ENCODE assay signal across 1 cellular context in the genomic region with DNA sequence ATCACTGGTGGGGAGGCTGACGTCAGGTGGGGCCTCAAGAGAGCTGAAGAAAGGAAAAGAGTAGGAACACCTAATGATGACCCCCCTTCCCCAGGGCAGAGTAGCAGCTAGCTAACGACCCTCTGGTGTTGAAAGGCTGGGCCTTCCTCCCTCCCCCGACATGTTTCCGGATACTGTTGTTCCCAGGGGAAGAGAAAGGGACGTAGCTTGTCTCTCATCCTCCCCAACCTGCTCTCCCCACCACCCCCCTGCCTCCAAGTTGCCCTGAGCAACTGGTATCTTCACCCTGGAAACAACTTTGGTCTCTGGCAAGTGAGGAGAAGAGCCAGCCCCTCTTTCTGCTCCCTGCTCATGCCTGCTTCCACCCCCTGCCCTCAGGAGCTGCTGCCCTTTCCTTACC.
TF ChIP-seq lines count a peak whose summit lies in the region.

No MANE protein-coding gene starts in this region.

TF ChIP-seq in GM23338, 12 proteins besides CTCF, POLR2A, EP300 and RAD21:
- TF ChIP-seq ZNF114 (CRISPR knock-in tag; IDR thresholded peaks at IDR 0.05), result no peak
